ENCODE assay signal across 27 cellular contexts in the genomic region with DNA sequence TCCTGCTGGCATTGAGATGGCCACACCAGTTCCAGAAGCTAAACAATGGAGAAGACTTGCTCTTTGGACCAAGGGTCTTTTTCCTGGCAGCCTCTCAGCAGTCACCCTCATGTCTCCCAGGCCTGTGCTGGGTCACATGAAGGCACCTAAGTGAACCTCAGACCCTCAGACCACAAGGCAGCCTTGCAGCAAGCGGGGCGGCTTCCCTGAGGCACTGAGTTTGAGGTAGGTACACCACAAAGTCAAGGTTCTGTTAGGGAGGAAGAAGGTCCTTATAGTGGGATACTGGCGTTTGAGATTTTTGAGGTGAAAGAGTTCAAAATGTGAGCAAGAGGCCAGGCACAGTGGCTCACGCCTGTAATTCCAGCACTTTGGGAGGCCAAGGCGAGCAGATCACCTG. TPM values are rescaled to one million over a fixed set of nuclear protein-coding genes. Genes with fewer than 3 reads are reported as not detected.
"Had no signal": no experiment of that assay in that cellular context is flagged by ENCODE, and none has a peak within 500 bp of the region (broad histone marks: within the 10 kb centered on the region; RNA-seq: fewer than 3 reads in every experiment).

No MANE protein-coding gene starts in this region.

- ATAC-seq: heart left ventricle; natural killer cell; pancreas; psoas muscle; stimulated activated memory B cell treated with anti-CD40 and anti-IgM and Interleukin-4, amounts not matched to agents 10 μg/mL and 1 μg/mL and 100 μg/mL, for 72 hours; stimulated activated naive CD8-positive, alpha-beta T cell treated with anti-CD3 and anti-CD28 coated beads, Interleukin-15, amount 100 ng/mL, for 72 hours had no signal

- FAIRE-seq: pancreas, small intestine had no signal

- H3K36me3 Mint-ChIP-seq: mesothelial cell of epicardium; naive B cell; natural killer cell; stimulated activated memory B cell treated with anti-CD40 and anti-IgM and Interleukin-4, amounts not matched to agents 10 μg/mL and 1 μg/mL and 100 μg/mL, for 72 hours; type B pancreatic cell had no signal

- H3K4me3 Mint-ChIP-seq: mesothelial cell of epicardium; naive B cell; natural killer cell; neural crest cell; stimulated activated memory B cell treated with anti-CD40 and anti-IgM and Interleukin-4, amounts not matched to agents 10 μg/mL and 1 μg/mL and 100 μg/mL, for 72 hours; stimulated activated naive CD8-positive, alpha-beta T cell treated with anti-CD3 and anti-CD28 coated beads, Interleukin-15, amount 100 ng/mL, for 72 hours; type B pancreatic cell had no signal

- H3K36me3 ChIP-seq: heart left ventricle, left ventricle myocardium inferior, pancreas, sigmoid colon, tibial nerve, uterus had no signal

- H3K4me3 ChIP-seq: heart left ventricle, left ventricle myocardium inferior, lung, pancreas, psoas muscle, sigmoid colon, tibial nerve, uterus had no signal

- H3K27ac ChIP-seq: heart left ventricle, left ventricle myocardium inferior, pancreas, psoas muscle, sigmoid colon, tibial nerve, uterus had no signal

- H3K9me3 Mint-ChIP-seq: mesothelial cell of epicardium; naive B cell; natural killer cell; neural crest cell; stimulated activated memory B cell treated with anti-CD40 and anti-IgM and Interleukin-4, amounts not matched to agents 10 μg/mL and 1 μg/mL and 100 μg/mL, for 72 hours; stimulated activated naive CD8-positive, alpha-beta T cell treated with anti-CD3 and anti-CD28 coated beads, Interleukin-15, amount 100 ng/mL, for 72 hours; type B pancreatic cell had no signal

- H3K9me3 ChIP-seq: heart left ventricle, left ventricle myocardium inferior, pancreas, psoas muscle, sigmoid colon, tibial nerve, uterus had no signal

- H3K4me1 ChIP-seq: pancreas, psoas muscle, sigmoid colon, tibial nerve, uterus had no signal

- DNase-seq: heart left ventricle; islet precursor cell; left ventricle myocardium inferior; mesendoderm; naive B cell; natural killer cell; nucleus accumbens; pancreas; posterior cingulate gyrus; psoas muscle; sigmoid colon; small intestine; stimulated activated CD4-positive, alpha-beta T cell treated with anti-CD3 and anti-CD28 coated beads, Interleukin-1b, Interleukin-23, amount 100 ng/mL, for 48 hours; stimulated activated CD4-positive, alpha-beta T cell treated with anti-CD3 and anti-CD28 coated beads, Interleukin-2, amount 100 ng/mL, for 48 hours; stimulated activated CD4-positive, alpha-beta T cell treated with anti-CD3 and anti-CD28 coated beads, Interleukin-4, amount 100 ng/mL, for 4 hours; stimulated activated CD8-positive, alpha-beta memory T cell treated with anti-CD3 and anti-CD28 coated beads, Interleukin-4, amount 100 ng/mL, for 48 hours; stimulated activated naive CD4-positive, alpha-beta T cell treated with Interleukin-2 at 50 U/mL for 16 hours; stimulated activated naive CD8-positive, alpha-beta T cell treated with anti-CD3 and anti-CD28 coated beads, Interleukin-15, amount 100 ng/mL, for 72 hours; substantia nigra; uterus had no signal

- H3K27me3 ChIP-seq: pancreas, sigmoid colon, tibial nerve, uterus had no signal

- H3K4me1 Mint-ChIP-seq: naive B cell, natural killer cell, neural crest cell had no signal

- H3K27ac Mint-ChIP-seq: mesothelial cell of epicardium; natural killer cell; stimulated activated memory B cell treated with anti-CD40 and anti-IgM and Interleukin-4, amounts not matched to agents 10 μg/mL and 1 μg/mL and 100 μg/mL, for 72 hours; stimulated activated naive CD8-positive, alpha-beta T cell treated with anti-CD3 and anti-CD28 coated beads, Interleukin-15, amount 100 ng/mL, for 72 hours; type B pancreatic cell had no signal

RNA-seq across cellular contexts. Expression of gene PRELID3A, which starts 8.5 kb away (rescaled TPM):
- total RNA-seq: mononuclear cell, natural killer cell had no signal
